Comparison of ENCODE assay signal across 1 cellular context in the genomic region with DNA sequence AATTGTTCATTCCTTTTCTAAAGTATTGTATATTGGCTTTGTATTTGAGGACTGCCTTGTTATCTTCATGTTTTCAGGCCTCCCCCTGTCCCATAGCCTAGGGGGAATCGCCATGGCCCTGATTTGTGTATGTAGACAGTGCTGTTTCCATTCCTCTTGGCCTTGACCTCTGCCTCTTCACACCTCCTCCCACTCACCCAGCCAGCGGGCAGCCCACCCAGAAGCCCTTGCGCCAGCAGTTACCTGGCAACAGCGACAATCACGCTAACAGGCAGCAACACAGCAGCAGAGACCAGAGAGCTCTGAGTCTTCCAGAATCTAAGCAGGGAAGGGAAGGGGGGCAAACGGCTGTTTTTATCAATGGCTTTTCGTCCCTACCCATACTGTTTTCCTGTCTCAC.
TF ChIP-seq lines count a peak whose summit lies in the region.

No MANE protein-coding gene starts in this region.

TF ChIP-seq in K562, 482 proteins besides CTCF, POLR2A, EP300 and RAD21 (continued from another document and continues in another):
- TF ChIP-seq, protein P1, sequence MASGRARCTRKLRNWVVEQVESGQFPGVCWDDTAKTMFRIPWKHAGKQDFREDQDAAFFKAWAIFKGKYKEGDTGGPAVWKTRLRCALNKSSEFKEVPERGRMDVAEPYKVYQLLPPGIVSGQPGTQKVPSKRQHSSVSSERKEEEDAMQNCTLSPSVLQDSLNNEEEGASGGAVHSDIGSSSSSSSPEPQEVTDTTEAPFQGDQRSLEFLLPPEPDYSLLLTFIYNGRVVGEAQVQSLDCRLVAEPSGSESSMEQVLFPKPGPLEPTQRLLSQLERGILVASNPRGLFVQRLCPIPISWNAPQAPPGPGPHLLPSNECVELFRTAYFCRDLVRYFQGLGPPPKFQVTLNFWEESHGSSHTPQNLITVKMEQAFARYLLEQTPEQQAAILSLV (tag; IDR thresholded peaks at IDR 0.05) = no peak
- TF ChIP-seq, protein P2, sequence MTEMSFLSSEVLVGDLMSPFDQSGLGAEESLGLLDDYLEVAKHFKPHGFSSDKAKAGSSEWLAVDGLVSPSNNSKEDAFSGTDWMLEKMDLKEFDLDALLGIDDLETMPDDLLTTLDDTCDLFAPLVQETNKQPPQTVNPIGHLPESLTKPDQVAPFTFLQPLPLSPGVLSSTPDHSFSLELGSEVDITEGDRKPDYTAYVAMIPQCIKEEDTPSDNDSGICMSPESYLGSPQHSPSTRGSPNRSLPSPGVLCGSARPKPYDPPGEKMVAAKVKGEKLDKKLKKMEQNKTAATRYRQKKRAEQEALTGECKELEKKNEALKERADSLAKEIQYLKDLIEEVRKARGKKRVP (CRISPR knock-in tag; IDR thresholded peaks at IDR 0.05) = no peak
- TF ChIP-seq ZBTB1 (CRISPR knock-in tag; IDR thresholded peaks at IDR 0.05; ENCODE audit: borderline replicate concordance, low read depth) = no peak
- TF ChIP-seq STAT5A (IDR thresholded peaks at IDR 0.05; ENCODE audit: borderline replicate concordance, low read length) = no peak
- TF ChIP-seq BDP1 (IDR thresholded peaks at IDR 0.05; ENCODE audit: insufficient read depth, insufficient read length) = no peak
- no peak for TF ChIP-seq ZZZ3 (IDR thresholded peaks at IDR 0.05)
- TF ChIP-seq HNRNPLL (IDR thresholded peaks at IDR 0.05; ENCODE audit: low read depth, low read length, poor library complexity, severe bottlenecking) = peak; percentile 80
- TF ChIP-seq, protein P3, sequence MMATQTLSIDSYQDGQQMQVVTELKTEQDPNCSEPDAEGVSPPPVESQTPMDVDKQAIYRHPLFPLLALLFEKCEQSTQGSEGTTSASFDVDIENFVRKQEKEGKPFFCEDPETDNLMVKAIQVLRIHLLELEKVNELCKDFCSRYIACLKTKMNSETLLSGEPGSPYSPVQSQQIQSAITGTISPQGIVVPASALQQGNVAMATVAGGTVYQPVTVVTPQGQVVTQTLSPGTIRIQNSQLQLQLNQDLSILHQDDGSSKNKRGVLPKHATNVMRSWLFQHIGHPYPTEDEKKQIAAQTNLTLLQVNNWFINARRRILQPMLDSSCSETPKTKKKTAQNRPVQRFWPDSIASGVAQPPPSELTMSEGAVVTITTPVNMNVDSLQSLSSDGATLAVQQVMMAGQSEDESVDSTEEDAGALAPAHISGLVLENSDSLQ (IDR thresholded peaks at IDR 0.05) = peak; percentile 46
- TF ChIP-seq, protein P4, sequence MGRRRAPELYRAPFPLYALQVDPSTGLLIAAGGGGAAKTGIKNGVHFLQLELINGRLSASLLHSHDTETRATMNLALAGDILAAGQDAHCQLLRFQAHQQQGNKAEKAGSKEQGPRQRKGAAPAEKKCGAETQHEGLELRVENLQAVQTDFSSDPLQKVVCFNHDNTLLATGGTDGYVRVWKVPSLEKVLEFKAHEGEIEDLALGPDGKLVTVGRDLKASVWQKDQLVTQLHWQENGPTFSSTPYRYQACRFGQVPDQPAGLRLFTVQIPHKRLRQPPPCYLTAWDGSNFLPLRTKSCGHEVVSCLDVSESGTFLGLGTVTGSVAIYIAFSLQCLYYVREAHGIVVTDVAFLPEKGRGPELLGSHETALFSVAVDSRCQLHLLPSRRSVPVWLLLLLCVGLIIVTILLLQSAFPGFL (CRISPR knock-in tag; IDR thresholded peaks at IDR 0.05) = no peak
- no peak for TF ChIP-seq NR2C2 (CRISPR knock-in tag; IDR thresholded peaks at IDR 0.05)
- peak; percentile 93 for TF ChIP-seq NR2C2 (tag; IDR thresholded peaks at IDR 0.05)
- TF ChIP-seq, protein P5, sequence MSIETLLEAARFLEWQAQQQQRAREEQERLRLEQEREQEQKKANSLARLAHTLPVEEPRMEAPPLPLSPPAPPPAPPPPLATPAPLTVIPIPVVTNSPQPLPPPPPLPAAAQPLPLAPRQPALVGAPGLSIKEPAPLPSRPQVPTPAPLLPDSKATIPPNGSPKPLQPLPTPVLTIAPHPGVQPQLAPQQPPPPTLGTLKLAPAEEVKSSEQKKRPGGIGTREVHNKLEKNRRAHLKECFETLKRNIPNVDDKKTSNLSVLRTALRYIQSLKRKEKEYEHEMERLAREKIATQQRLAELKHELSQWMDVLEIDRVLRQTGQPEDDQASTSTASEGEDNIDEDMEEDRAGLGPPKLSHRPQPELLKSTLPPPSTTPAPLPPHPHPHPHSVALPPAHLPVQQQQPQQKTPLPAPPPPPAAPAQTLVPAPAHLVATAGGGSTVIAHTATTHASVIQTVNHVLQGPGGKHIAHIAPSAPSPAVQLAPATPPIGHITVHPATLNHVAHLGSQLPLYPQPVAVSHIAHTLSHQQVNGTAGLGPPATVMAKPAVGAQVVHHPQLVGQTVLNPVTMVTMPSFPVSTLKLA (conservative IDR thresholded peaks at IDR 0.05) = no peak
- TF ChIP-seq PPARD (CRISPR knock-in tag; IDR thresholded peaks at IDR 0.05) = no peak
- no peak for TF ChIP-seq NR1H2 (CRISPR knock-in tag; IDR thresholded peaks at IDR 0.05)
- TF ChIP-seq CHD1 (IDR thresholded peaks at IDR 0.05; ENCODE audit: low read length) = no peak
- TF ChIP-seq, protein P6, sequence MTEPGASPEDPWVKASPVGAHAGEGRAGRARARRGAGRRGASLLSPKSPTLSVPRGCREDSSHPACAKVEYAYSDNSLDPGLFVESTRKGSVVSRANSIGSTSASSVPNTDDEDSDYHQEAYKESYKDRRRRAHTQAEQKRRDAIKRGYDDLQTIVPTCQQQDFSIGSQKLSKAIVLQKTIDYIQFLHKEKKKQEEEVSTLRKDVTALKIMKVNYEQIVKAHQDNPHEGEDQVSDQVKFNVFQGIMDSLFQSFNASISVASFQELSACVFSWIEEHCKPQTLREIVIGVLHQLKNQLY (CRISPR knock-in tag; conservative IDR thresholded peaks at IDR 0.05) = no peak
- TF ChIP-seq ZNF354B (CRISPR knock-in tag; IDR thresholded peaks at IDR 0.05) = no peak
- no peak for TF ChIP-seq SRF (CRISPR knock-in tag; IDR thresholded peaks at IDR 0.05)
- TF ChIP-seq, protein P7, sequence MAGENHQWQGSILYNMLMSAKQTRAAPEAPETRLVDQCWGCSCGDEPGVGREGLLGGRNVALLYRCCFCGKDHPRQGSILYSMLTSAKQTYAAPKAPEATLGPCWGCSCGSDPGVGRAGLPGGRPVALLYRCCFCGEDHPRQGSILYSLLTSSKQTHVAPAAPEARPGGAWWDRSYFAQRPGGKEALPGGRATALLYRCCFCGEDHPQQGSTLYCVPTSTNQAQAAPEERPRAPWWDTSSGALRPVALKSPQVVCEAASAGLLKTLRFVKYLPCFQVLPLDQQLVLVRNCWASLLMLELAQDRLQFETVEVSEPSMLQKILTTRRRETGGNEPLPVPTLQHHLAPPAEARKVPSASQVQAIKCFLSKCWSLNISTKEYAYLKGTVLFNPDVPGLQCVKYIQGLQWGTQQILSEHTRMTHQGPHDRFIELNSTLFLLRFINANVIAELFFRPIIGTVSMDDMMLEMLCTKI (IDR thresholded peaks at IDR 0.05; ENCODE audit: partially characterized antibody) = no peak
- no peak for TF ChIP-seq NEUROD1 (IDR thresholded peaks at IDR 0.05; ENCODE audit: borderline replicate concordance, low read depth, low read length, partially characterized antibody)
- TF ChIP-seq, protein P8, sequence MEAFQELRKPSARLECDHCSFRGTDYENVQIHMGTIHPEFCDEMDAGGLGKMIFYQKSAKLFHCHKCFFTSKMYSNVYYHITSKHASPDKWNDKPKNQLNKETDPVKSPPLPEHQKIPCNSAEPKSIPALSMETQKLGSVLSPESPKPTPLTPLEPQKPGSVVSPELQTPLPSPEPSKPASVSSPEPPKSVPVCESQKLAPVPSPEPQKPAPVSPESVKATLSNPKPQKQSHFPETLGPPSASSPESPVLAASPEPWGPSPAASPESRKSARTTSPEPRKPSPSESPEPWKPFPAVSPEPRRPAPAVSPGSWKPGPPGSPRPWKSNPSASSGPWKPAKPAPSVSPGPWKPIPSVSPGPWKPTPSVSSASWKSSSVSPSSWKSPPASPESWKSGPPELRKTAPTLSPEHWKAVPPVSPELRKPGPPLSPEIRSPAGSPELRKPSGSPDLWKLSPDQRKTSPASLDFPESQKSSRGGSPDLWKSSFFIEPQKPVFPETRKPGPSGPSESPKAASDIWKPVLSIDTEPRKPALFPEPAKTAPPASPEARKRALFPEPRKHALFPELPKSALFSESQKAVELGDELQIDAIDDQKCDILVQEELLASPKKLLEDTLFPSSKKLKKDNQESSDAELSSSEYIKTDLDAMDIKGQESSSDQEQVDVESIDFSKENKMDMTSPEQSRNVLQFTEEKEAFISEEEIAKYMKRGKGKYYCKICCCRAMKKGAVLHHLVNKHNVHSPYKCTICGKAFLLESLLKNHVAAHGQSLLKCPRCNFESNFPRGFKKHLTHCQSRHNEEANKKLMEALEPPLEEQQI (IDR thresholded peaks at IDR 0.05) = no peak
- TF ChIP-seq, protein P9, sequence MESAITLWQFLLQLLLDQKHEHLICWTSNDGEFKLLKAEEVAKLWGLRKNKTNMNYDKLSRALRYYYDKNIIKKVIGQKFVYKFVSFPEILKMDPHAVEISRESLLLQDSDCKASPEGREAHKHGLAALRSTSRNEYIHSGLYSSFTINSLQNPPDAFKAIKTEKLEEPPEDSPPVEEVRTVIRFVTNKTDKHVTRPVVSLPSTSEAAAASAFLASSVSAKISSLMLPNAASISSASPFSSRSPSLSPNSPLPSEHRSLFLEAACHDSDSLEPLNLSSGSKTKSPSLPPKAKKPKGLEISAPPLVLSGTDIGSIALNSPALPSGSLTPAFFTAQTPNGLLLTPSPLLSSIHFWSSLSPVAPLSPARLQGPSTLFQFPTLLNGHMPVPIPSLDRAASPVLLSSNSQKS (CRISPR knock-in tag; IDR thresholded peaks at IDR 0.05) = no peak
- TF ChIP-seq RFX1 (IDR thresholded peaks at IDR 0.05) = peak; percentile 89
- TF ChIP-seq POLR2AphosphoS2 (IDR thresholded peaks at IDR 0.05; ENCODE audit: low read length) = no peak
- TF ChIP-seq ZNF830 (CRISPR knock-in tag; IDR thresholded peaks at IDR 0.05) = no peak
- TF ChIP-seq ZFX (CRISPR knock-in tag; IDR thresholded peaks at IDR 0.05) = no peak
- no peak for TF ChIP-seq TRIM28 (IDR thresholded peaks at IDR 0.05)
- TF ChIP-seq KDM1A (IDR thresholded peaks at IDR 0.05) = 0 out of 4 replicates have a peak, but pooled peaks of 1 of the 2 experiments have one; percentile 19
- TF ChIP-seq DACH1 (IDR thresholded peaks at IDR 0.05; ENCODE audit: partially characterized antibody) = no peak
- peak in 1 of 2 experiments; percentile 29; a peak in 1 of 4 replicates for TF ChIP-seq RCOR1 (IDR thresholded peaks at IDR 0.05; ENCODE audit: borderline replicate concordance in 1 of 2, low read depth in 2 of 2, low read length in 2 of 2)
- no peak for TF ChIP-seq FOXK1 (CRISPR knock-in tag; IDR thresholded peaks at IDR 0.05; ENCODE audit: borderline replicate concordance)
- TF ChIP-seq, protein P10, sequence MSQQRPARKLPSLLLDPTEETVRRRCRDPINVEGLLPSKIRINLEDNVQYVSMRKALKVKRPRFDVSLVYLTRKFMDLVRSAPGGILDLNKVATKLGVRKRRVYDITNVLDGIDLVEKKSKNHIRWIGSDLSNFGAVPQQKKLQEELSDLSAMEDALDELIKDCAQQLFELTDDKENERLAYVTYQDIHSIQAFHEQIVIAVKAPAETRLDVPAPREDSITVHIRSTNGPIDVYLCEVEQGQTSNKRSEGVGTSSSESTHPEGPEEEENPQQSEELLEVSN (IDR thresholded peaks at IDR 0.05; ENCODE audit: borderline replicate concordance in 1 of 2, extremely low read depth in 1 of 2, insufficient read depth in 1 of 2, insufficient read length in 1 of 2, low read depth in 1 of 2, low read length in 1 of 2, poor library complexity in 1 of 2, severe bottlenecking in 1 of 2) = peak in 1 of 2 experiments; percentile 59
- TF ChIP-seq SLC30A9 (CRISPR knock-in tag; IDR thresholded peaks at IDR 0.05) = no peak
- TF ChIP-seq TFAM (CRISPR knock-in tag; conservative IDR thresholded peaks at IDR 0.05) = no peak
- TF ChIP-seq SP1 (CRISPR knock-in tag; IDR thresholded peaks at IDR 0.05) = no peak
- TF ChIP-seq XRCC3 (IDR thresholded peaks at IDR 0.05) = no peak
- TF ChIP-seq RBM14 (IDR thresholded peaks at IDR 0.05; ENCODE audit: borderline replicate concordance, insufficient read depth, low read depth, low read length) = no peak
- TF ChIP-seq ZFP1 (CRISPR knock-in tag; IDR thresholded peaks at IDR 0.05) = no peak
- peak; percentile 75 for TF ChIP-seq NR2C1 (IDR thresholded peaks at IDR 0.05)
- TF ChIP-seq NR2C1 (tag; IDR thresholded peaks at IDR 0.05) = peak; percentile 84
- TF ChIP-seq L3MBTL2 (IDR thresholded peaks at IDR 0.05) = peak; percentile 82
- TF ChIP-seq RB1 (IDR thresholded peaks at IDR 0.05; ENCODE audit: low read depth) = no peak
- TF ChIP-seq, protein P11, sequence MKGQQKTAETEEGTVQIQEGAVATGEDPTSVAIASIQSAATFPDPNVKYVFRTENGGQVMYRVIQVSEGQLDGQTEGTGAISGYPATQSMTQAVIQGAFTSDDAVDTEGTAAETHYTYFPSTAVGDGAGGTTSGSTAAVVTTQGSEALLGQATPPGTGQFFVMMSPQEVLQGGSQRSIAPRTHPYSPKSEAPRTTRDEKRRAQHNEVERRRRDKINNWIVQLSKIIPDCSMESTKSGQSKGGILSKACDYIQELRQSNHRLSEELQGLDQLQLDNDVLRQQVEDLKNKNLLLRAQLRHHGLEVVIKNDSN (CRISPR knock-in tag; IDR thresholded peaks at IDR 0.05) = no peak
- no peak for TF ChIP-seq GABPA (tag; conservative IDR thresholded peaks at IDR 0.05; ENCODE audit: low read depth)
- no peak for TF ChIP-seq ZNF347 (CRISPR knock-in tag; IDR thresholded peaks at IDR 0.05; ENCODE audit: low read depth)
- no peak for TF ChIP-seq ASH1L (IDR thresholded peaks at IDR 0.05; ENCODE audit: borderline replicate concordance, low read depth, partially characterized antibody)
- peak; percentile 84 for TF ChIP-seq EGR1 (conservative IDR thresholded peaks at IDR 0.05)
- no peak for TF ChIP-seq HMG20B (CRISPR knock-in tag; IDR thresholded peaks at IDR 0.05)
- TF ChIP-seq CEBPB (tag; IDR thresholded peaks at IDR 0.05) = no peak
- TF ChIP-seq RAD51 (IDR thresholded peaks at IDR 0.05; ENCODE audit: borderline replicate concordance, low read depth) = no peak
- TF ChIP-seq CXXC5 (CRISPR knock-in tag; IDR thresholded peaks at IDR 0.05) = no peak
- TF ChIP-seq MED1 (CRISPR knock-in tag; IDR thresholded peaks at IDR 0.05; ENCODE audit: borderline replicate concordance) = no peak
- TF ChIP-seq, protein P12, sequence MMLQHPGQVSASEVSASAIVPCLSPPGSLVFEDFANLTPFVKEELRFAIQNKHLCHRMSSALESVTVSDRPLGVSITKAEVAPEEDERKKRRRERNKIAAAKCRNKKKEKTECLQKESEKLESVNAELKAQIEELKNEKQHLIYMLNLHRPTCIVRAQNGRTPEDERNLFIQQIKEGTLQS (IDR thresholded peaks at IDR 0.05) = no peak
- TF ChIP-seq, protein P12 (CRISPR knock-in tag; conservative IDR thresholded peaks at IDR 0.05) = no peak
- no peak; the same call in 1 of the 2 replicates for TF ChIP-seq ZNF143 (CRISPR knock-in tag; IDR thresholded peaks at IDR 0.05)
